Comparison of ENCODE assay signal across 19 cellular contexts in genomic region chr15:89199734-89200133, GRCh38. TPM values are rescaled to one million over a fixed set of nuclear protein-coding genes. Genes with fewer than 3 reads are reported as not detected.
DNase-seq lines count a peak whose midpoint lies in the region; ATAC-seq and TF ChIP-seq lines count a peak whose summit lies in the region.
"Had no signal": no experiment of that assay in that cellular context is flagged by ENCODE, and none has a peak within 500 bp of the region (broad histone marks: within the 10 kb centered on the region; RNA-seq: fewer than 3 reads in every experiment).

No MANE protein-coding gene starts in this region.

- H3K9me3 ChIP-seq in neural progenitor cell (ENCODE audit: low read depth), result no peaks in the 10 kb centered on the region
- no peaks in the 10 kb centered on the region for H3K9me3 ChIP-seq in right lobe of liver
- H3K9me3 ChIP-seq: psoas muscle had no signal

- no peaks in the 10 kb centered on the region for H3K79me2 ChIP-seq in neural progenitor cell (ENCODE audit: low read depth)

- TF ChIP-seq CTCF in neural progenitor cell (IDR thresholded peaks at IDR 0.05) (no peak), right lobe of liver (IDR thresholded peaks at IDR 0.05) (no peak)

- peak overlapping the region; percentile 91 for H3K27ac Mint-ChIP-seq in neural progenitor cell
- H3K27ac Mint-ChIP-seq: activated B cell treated with CpG ODN at 0.5 μM for 24 hours, type B pancreatic cell had no signal

- no peak for ATAC-seq in right lobe of liver
- ATAC-seq: Panc1, psoas muscle had no signal

- H3F3A ChIP-seq in neural progenitor cell (ENCODE audit: low read depth), result peaks cover 34% of the 10 kb centered on the region

- no peaks in the 10 kb centered on the region for H3K36me3 ChIP-seq in neural progenitor cell
- peaks cover 0 to 54% (median 21%) of the 10 kb centered on the region in 4 donors for H3K36me3 ChIP-seq in right lobe of liver

- H3K9ac ChIP-seq in neural progenitor cell, result no peak overlapping the region
- H3K9ac ChIP-seq: KMS-11 had no signal

- peaks cover 44% of the 10 kb centered on the region for H3K4me1 ChIP-seq in neural progenitor cell
- H3K4me1 ChIP-seq in right lobe of liver, result peaks cover 0 to 5% (median 0%) of the 10 kb centered on the region in 4 donors
- H3K4me1 ChIP-seq: psoas muscle had no signal

- TF ChIP-seq POLR2A in right lobe of liver (IDR thresholded peaks at IDR 0.05), result no peak

- WGBS in right lobe of liver (ENCODE audit: insufficient coverage, low coverage, low lambda C conversion rate, missing lambda C conversion rate), result 28% methylated on average over 2 of the region's 6 CpGs

- no peaks in the 10 kb centered on the region for H3K9me3 Mint-ChIP-seq in neural progenitor cell
- H3K9me3 Mint-ChIP-seq: activated B cell treated with CpG ODN at 0.5 μM for 24 hours, type B pancreatic cell had no signal

- peaks cover 6% of the 10 kb centered on the region for H3K36me3 Mint-ChIP-seq in neural progenitor cell

- no peak overlapping the region for H2AFZ ChIP-seq in neural progenitor cell (replicated peaks)

- H3K4me3 ChIP-seq in neural progenitor cell, result no peak overlapping the region
- H3K4me3 ChIP-seq in right lobe of liver, result no peak overlapping the region
- H3K4me3 ChIP-seq: psoas muscle had no signal

- peaks cover 48% of the 10 kb centered on the region for H3K4me1 Mint-ChIP-seq in neural progenitor cell
- H3K4me1 Mint-ChIP-seq: activated B cell treated with CpG ODN at 0.5 μM for 24 hours had no signal

- intact Hi-C loops in right lobe of liver (cut with DNase I), result no loop called here

- H3K27ac ChIP-seq in neural progenitor cell, result peak overlapping the region; percentile 82
- no peak overlapping the region for H3K27ac ChIP-seq in right lobe of liver
- H3K27ac ChIP-seq: HL-60, KMS-11, psoas muscle had no signal

- H3K4me2 ChIP-seq in neural progenitor cell, result peak overlapping the region; percentile 70
- H3K4me2 ChIP-seq: KMS-11 had no signal

- peaks cover 4% of the 10 kb centered on the region for H4K20me1 ChIP-seq in neural progenitor cell (ENCODE audit: low read depth)

- H3K4me3 Mint-ChIP-seq in neural progenitor cell, result no peak overlapping the region
- H3K4me3 Mint-ChIP-seq: activated B cell treated with CpG ODN at 0.5 μM for 24 hours, type B pancreatic cell had no signal

- H3K27me3 ChIP-seq in neural progenitor cell (no peaks in the 10 kb centered on the region), right lobe of liver (no peaks in the 10 kb centered on the region)

- peak; percentile 5 for DNase-seq in GDM1 (lab: John Stamatoyannopoulos, UW)
- DNase-seq in cerebellar cortex (ENCODE audit: low spot score), result peak; percentile 49
- DNase-seq in hippocampal formation (lab: John Stamatoyannopoulos, UW), result peak; percentile 24 to 66
- peak; percentile 70 for DNase-seq in neural progenitor cell (ENCODE audit: low spot score)
- no peak for DNase-seq in GF-D8 (lab: John Stamatoyannopoulos, UW)
- DNase-seq in stimulated activated CD4-positive, alpha-beta T cell treated with anti-CD3 and anti-CD28 coated beads, Interleukin-4, amount 100 ng/mL, for 24 hours, result no peak
- DNase-seq in right lobe of liver, result no peak
- DNase-seq in NCI-H446 (lab: John Stamatoyannopoulos, UW), result no peak
- DNase-seq: activated B cell treated with CpG ODN at 0.5 μM for 24 hours; activated effector memory CD4-positive, alpha-beta T cell treated with anti-CD3 and anti-CD28 coated beads, Interleukin-2, amount 50 U/mL, for 16 hours; NCI-H1436; NCI-H526; psoas muscle; stimulated activated CD4-positive, alpha-beta T cell treated with anti-CD3 and anti-CD28 coated beads, Interleukin-4, amount 100 ng/mL, for 1 hour had no signal

- peaks cover 7% of the 10 kb centered on the region for H3K27me3 Mint-ChIP-seq in neural progenitor cell (ENCODE audit: insufficient read depth, low read depth)
- H3K27me3 Mint-ChIP-seq: activated B cell treated with CpG ODN at 0.5 μM for 24 hours, type B pancreatic cell had no signal

RNA-seq across cellular contexts. Expression of gene RLBP1, which starts 21.6 kb away (rescaled TPM):
- total RNA-seq in neural progenitor cell (ENCODE audit: low replicate concordance) (1.3 and 2.6 TPM in 2 replicates), right lobe of liver (not detected)
- total RNA-seq: activated B cell treated with CpG ODN at 0.5 μM for 24 hours, mononuclear cell, psoas muscle had no signal

RNA-seq across cellular contexts. Expression of gene FANCI, which starts 44.0 kb away (rescaled TPM):
- total RNA-seq in neural progenitor cell (ENCODE audit: low replicate concordance) (125 and 133 TPM in 2 replicates), right lobe of liver (1 to 10 TPM in 5 of 6 experiments, under 1 TPM in 1; 0.98 to 7.2 (median 2.8) TPM)

Comparison
In these comparisons a context has a peak if more than half of its experiments do, and no peak if none do; other contexts are left out.
1. DNase-seq: peak in GDM1 (single experiment), cerebellar cortex (single experiment), hippocampal formation (2 of 2) and neural progenitor cell (single experiment); none in GF-D8 (single experiment), stimulated activated CD4-positive, alpha-beta T cell treated with anti-CD3 and anti-CD28 coated beads, Interleukin-4, amount 100 ng/mL, for 24 hours (single experiment), right lobe of liver (0 of 3) and NCI-H446 (0 of 2).
2. RNA of gene FANCI, which starts 44.0 kb away (total RNA-seq): 125 to 133 TPM in neural progenitor cell; 0.98 to 7.2 TPM in right lobe of liver; every median in the first group is over 10 times any median in the second.